Comparison of ENCODE assay signal across 5 cellular contexts in the genomic region with DNA sequence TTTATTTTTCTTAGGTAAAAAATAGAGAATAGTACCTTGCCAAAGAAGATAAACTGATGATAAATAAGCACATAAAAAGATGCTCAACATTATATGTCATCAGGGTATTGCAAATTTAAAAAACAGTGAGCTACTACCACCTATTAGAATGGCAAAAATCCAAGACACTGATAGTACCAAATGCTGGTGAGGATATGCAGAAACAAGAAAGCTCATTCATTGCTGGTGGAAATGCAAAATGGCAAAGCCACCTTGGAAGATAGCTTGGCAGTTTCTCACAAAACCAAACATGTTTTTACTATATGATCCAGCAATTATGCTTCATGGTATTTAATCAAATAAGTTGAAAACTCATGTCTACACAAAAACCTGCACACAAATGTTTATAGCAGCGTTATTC.
"Had no signal": no experiment of that assay in that cellular context is flagged by ENCODE, and none has a peak within 500 bp of the region (broad histone marks: within the 10 kb centered on the region; RNA-seq: fewer than 3 reads in every experiment).

No MANE protein-coding gene starts in this region.

- FAIRE-seq: HepG2, HTR-8/SVneo had no signal

- H3K27ac ChIP-seq: HL-60 had no signal

- ATAC-seq: HepG2 had no signal

- DNase-seq: KBM-7, KG1 had no signal
